Comparison of ENCODE assay signal across 11 cellular contexts in genomic region chr4:153472122-153473037, GRCh38. TPM values are rescaled to one million over a fixed set of nuclear protein-coding genes. Genes with fewer than 3 reads are reported as not detected.
DNase-seq lines count a peak whose midpoint lies in the region; ATAC-seq and TF ChIP-seq lines count a peak whose summit lies in the region.
"Had no signal": no experiment of that assay in that cellular context is flagged by ENCODE, and none has a peak within 500 bp of the region (broad histone marks: within the 10 kb centered on the region; RNA-seq: fewer than 3 reads in every experiment).

No MANE protein-coding gene starts in this region.

- peaks cover 83% of the 10 kb centered on the region for H3K36me3 Mint-ChIP-seq in activated CD8-positive, alpha-beta T cell treated with anti-CD3 and anti-CD28 coated beads for 36 hours (ENCODE audit: low read depth)

- no peak overlapping the region for H3K4me3 ChIP-seq in stomach

- H3K27me3 Mint-ChIP-seq in activated CD8-positive, alpha-beta T cell treated with anti-CD3 and anti-CD28 coated beads for 36 hours: no peaks in the 10 kb centered on the region

- CTCF ChIA-PET in activated CD8-positive, alpha-beta T cell treated with anti-CD3 and anti-CD28 coated beads for 36 hours (lab: Charles Lee): no interaction called here

- POLR2A ChIA-PET in activated CD8-positive, alpha-beta T cell treated with anti-CD3 and anti-CD28 coated beads for 36 hours (lab: Charles Lee): interaction anchor here (0.8 to 6.6 kb wide), 3 partner anchors 10 to 83 kb away, joined by 3 to 36 read pairs (median 5); no protein-coding TSS in a partner anchor

- TF ChIP-seq POLR2A in stomach (IDR thresholded peaks at IDR 0.05): no peak

- H3K27ac ChIP-seq in stomach: peak overlapping the region in 2 of 5 donors; percentile 31 to 51

- H3K27me3 ChIP-seq in stomach: no peaks in the 10 kb centered on the region

- DNase-seq in CD1c-positive myeloid dendritic cell (ENCODE audit: extremely low spot score) (peak; percentile 25), germinal center (ENCODE audit: low spot score) (no peak), DMS79 treated with DMSO at 0.1 percent for 48 hours (lab: John Stamatoyannopoulos, UW) (no peak), stomach (no peak), cerebellar nuclear complex (lab: John Stamatoyannopoulos, UW) (no peak)
- no peak for DNase-seq in activated CD8-positive, alpha-beta T cell treated with anti-CD3 and anti-CD28 coated beads for 36 hours
- DNase-seq: left cardiac atrium; NK-92 treated with Interleukin-12 subunit alpha and Interleukin-12 subunit beta, amount 100 ng/mL, for 24 hours had no signal

- peak; percentile 51 for ATAC-seq in GM18909 (IDR thresholded peaks at IDR 0.05; ENCODE audit: poor library complexity, unreplicated experiment)
- peak; percentile 45 for ATAC-seq in HG03025 (IDR thresholded peaks at IDR 0.05; ENCODE audit: low FRiP score, unreplicated experiment)
- ATAC-seq in activated CD8-positive, alpha-beta T cell treated with anti-CD3 and anti-CD28 coated beads for 36 hours: no peak

- peaks cover 19 to 60% (median 47%) of the 10 kb centered on the region in 4 donors for H3K4me1 ChIP-seq in stomach

- peaks cover 5 to 25% (median 22%) of the 10 kb centered on the region in 4 donors for H3K36me3 ChIP-seq in stomach

- no peak for TF ChIP-seq EP300 in stomach (IDR thresholded peaks at IDR 0.05)

- intact Hi-C loops in activated CD8-positive, alpha-beta T cell treated with anti-CD3 and anti-CD28 coated beads for 36 hours (cut with micrococcal nuclease): no loop called here
- intact Hi-C loops in stomach (cut with DNase I; ENCODE audit: low total_unique reads): no loop called here

- no peaks in the 10 kb centered on the region for H3K9me3 ChIP-seq in stomach

- H3K4me1 Mint-ChIP-seq in activated CD8-positive, alpha-beta T cell treated with anti-CD3 and anti-CD28 coated beads for 36 hours (ENCODE audit: low read depth): peaks cover 69% of the 10 kb centered on the region

- H3K4me3 Mint-ChIP-seq in activated CD8-positive, alpha-beta T cell treated with anti-CD3 and anti-CD28 coated beads for 36 hours: peak overlapping the region; percentile 98
- H3K4me3 Mint-ChIP-seq: brain had no signal

- WGBS in stomach, 5 donors: 85 to 95% (median 93%) methylated on average over 5 of the region's 5 CpGs

- peak overlapping the region; percentile 84 for H3K27ac Mint-ChIP-seq in activated CD8-positive, alpha-beta T cell treated with anti-CD3 and anti-CD28 coated beads for 36 hours

- peaks cover 2% of the 10 kb centered on the region for H3K9me3 Mint-ChIP-seq in activated CD8-positive, alpha-beta T cell treated with anti-CD3 and anti-CD28 coated beads for 36 hours
- H3K9me3 Mint-ChIP-seq: brain had no signal

- TF ChIP-seq CTCF in activated CD8-positive, alpha-beta T cell treated with anti-CD3 and anti-CD28 coated beads for 36 hours (IDR thresholded peaks at IDR 0.05): no peak
- no peak for TF ChIP-seq CTCF in stomach (IDR thresholded peaks at IDR 0.05)

RNA-seq across cellular contexts. Expression of gene TMEM131L, which starts 6.2 kb away (rescaled TPM):
- total RNA-seq in activated CD8-positive, alpha-beta T cell treated with anti-CD3 and anti-CD28 coated beads for 36 hours: 10 to 100 TPM; 51.7 to 52.4 TPM
- total RNA-seq in stomach: 10 to 100 TPM; 12.9 to 40.0 (median 19.1) TPM
- polyA plus RNA-seq in stomach: 1 to 10 TPM; 2.4 to 4.4 (median 2.7) TPM
